Comparison of ENCODE assay signal across 25 cellular contexts in the genomic region with DNA sequence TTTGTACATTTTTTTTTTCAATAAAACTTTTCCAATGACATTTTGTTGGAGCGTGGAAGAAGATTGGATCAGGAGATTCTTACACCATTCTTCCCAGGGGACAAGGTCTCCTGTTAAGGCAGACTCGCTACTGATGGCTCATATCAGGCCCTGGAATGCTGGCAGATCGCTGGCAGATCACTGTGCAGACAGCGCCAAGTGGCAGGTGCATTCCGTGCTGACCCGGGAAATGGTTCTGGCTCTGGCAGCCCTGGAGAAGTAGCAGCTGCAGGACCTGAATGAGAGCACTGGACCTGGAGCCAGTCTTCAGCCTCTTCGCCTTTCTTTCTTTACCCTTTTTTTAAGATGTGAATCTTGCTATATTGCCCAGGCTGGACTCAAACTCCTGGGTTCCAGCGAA. TPM values are rescaled to one million over a fixed set of nuclear protein-coding genes. Genes with fewer than 3 reads are reported as not detected.
DNase-seq lines count a peak whose midpoint lies in the region; ATAC-seq and TF ChIP-seq lines count a peak whose summit lies in the region.
"Had no signal": no experiment of that assay in that cellular context is flagged by ENCODE, and none has a peak within 500 bp of the region (broad histone marks: within the 10 kb centered on the region; RNA-seq: fewer than 3 reads in every experiment).

No MANE protein-coding gene starts in this region.

- ATAC-seq in Right ventricle myocardium superior (ENCODE audit: poor library complexity) = peak; percentile 63
- ATAC-seq in left ventricle myocardium superior = peak; percentile 63
- no peak for ATAC-seq in upper lobe of right lung
- ATAC-seq: A549, K562, left lung had no signal

- H3K27me3 ChIP-seq in adipocyte (replicated peaks; ENCODE audit: control insufficient read depth, insufficient read depth, low read length) (no peaks in the 10 kb centered on the region), upper lobe of right lung (no peaks in the 10 kb centered on the region), testis (no peaks in the 10 kb centered on the region)
- H3K27me3 ChIP-seq: colonic mucosa, left lung had no signal

- TF ChIP-seq CTCF in upper lobe of right lung (IDR thresholded peaks at IDR 0.05) = no peak
- no peak for TF ChIP-seq CTCF in testis (IDR thresholded peaks at IDR 0.05)

- H3K4me3 ChIP-seq in adipocyte (ENCODE audit: low read length) = no peak overlapping the region
- no peak overlapping the region for H3K4me3 ChIP-seq in upper lobe of right lung
- no peak overlapping the region for H3K4me3 ChIP-seq in testis
- H3K4me3 ChIP-seq: A549, colonic mucosa, K562, left lung had no signal

- H3K27ac ChIP-seq in upper lobe of right lung (peak overlapping the region; percentile 17), testis (no peak overlapping the region)
- H3K27ac ChIP-seq: A549, colonic mucosa, epithelial cell of prostate had no signal

- 66 to 69% methylated on average over 8 of the region's 8 CpGs for WGBS in testis, 2 donors

- H3K4me1 ChIP-seq in adipocyte (ENCODE audit: control insufficient read depth, insufficient read depth, low read length) (peaks cover 16% of the 10 kb centered on the region), upper lobe of right lung (peaks cover 28% of the 10 kb centered on the region), testis (peaks cover 9% of the 10 kb centered on the region)

- DNase-seq in Right ventricle myocardium superior = no peak
- DNase-seq in cardiac septum (ENCODE audit: low spot score) = no peak
- no peak for DNase-seq in adipocyte (ENCODE audit: low read depth)
- DNase-seq in left ventricle myocardium superior = peak; percentile 68
- DNase-seq in upper lobe of right lung = no peak
- DNase-seq in CD1c-positive myeloid dendritic cell (ENCODE audit: extremely low spot score) = no peak
- no peak for DNase-seq in testis
- DNase-seq in stimulated activated CD4-positive, alpha-beta T cell treated with anti-CD3 and anti-CD28 coated beads, Interleukin-2, amount 100 ng/mL, for 24 hours = no peak
- DNase-seq: activated CD4-positive, alpha-beta memory T cell treated with anti-CD3 and anti-CD28 coated beads, Interleukin-2, amount 10 ng/mL, durations not matched to agents 7 days and 5 days; activated CD8-positive, alpha-beta memory T cell treated with anti-CD3 and anti-CD28 coated beads, Interleukin-2, amount 50 U/mL, for 4 hours; activated naive CD4-positive, alpha-beta T cell treated with anti-CD3 and anti-CD28 coated beads for 36 hours; amniotic stem cell; CD4-positive, alpha-beta memory T cell; colonic mucosa; DMS 273 treated with DMSO at 0.1 percent for 48 hours; effector CD8-positive, alpha-beta T cell; NCI-H2029; NCI-H524 treated with DMSO at 0.1 percent for 48 hours; NK-92 treated with Interleukin-12 subunit alpha and Interleukin-12 subunit beta, amount 100 ng/mL, for 24 hours; stimulated activated CD4-positive, alpha-beta T cell treated with anti-CD3 and anti-CD28 coated beads, Interleukin-12 subunit alpha, Interleukin-12 subunit beta, amount 100 ng/mL, for 4 hours; stimulated activated CD4-positive, alpha-beta T cell treated with anti-CD3 and anti-CD28 coated beads, Interleukin-4, amount 100 ng/mL, for 1 hour had no signal

- peaks cover 64% of the 10 kb centered on the region for H3K36me3 ChIP-seq in adipocyte (ENCODE audit: control insufficient read depth, insufficient read depth, low read length, severe bottlenecking)
- H3K36me3 ChIP-seq in upper lobe of right lung = peaks cover 59% of the 10 kb centered on the region
- no peaks in the 10 kb centered on the region for H3K36me3 ChIP-seq in testis (ENCODE audit: low read depth, missing control alignments)
- H3K36me3 ChIP-seq: colonic mucosa had no signal

- H3K9me3 ChIP-seq in adipocyte (ENCODE audit: control insufficient read depth, low read length) (no peaks in the 10 kb centered on the region), upper lobe of right lung (no peaks in the 10 kb centered on the region), testis (no peaks in the 10 kb centered on the region)
- H3K9me3 ChIP-seq: A549, colonic mucosa, left lung had no signal

- H3K9ac ChIP-seq in adipocyte (ENCODE audit: low read length) = peak overlapping the region; percentile 16

- intact Hi-C loops in Right ventricle myocardium superior (cut with DNase I) (no loop called here), cardiac septum (cut with DNase I) (no loop called here), left ventricle myocardium superior (cut with micrococcal nuclease) (no loop called here), upper lobe of right lung (cut with DNase I) (no loop called here), testis (cut with DNase I; ENCODE audit: low total_unique reads) (no loop called here)

- TF ChIP-seq POLR2A in testis (IDR thresholded peaks at IDR 0.05) = no peak

RNA-seq across cellular contexts. Expression of a gene that starts 10.7 kb away (rescaled TPM):
- total RNA-seq in Right ventricle myocardium superior (54.0 TPM), cardiac septum (133 TPM), left ventricle myocardium superior (58.5 TPM), upper lobe of right lung (152 TPM), testis (100 to 1,000 TPM; 122 to 178 TPM)
- polyA plus RNA-seq in testis (ENCODE audit: insufficient read depth, low read depth, low replicate concordance) = 92.2 TPM

RNA-seq across cellular contexts. Expression of a gene that starts 47.0 kb away (rescaled TPM):
- 6.5 TPM for total RNA-seq in Right ventricle myocardium superior
- 6.9 TPM for total RNA-seq in cardiac septum
- 8.4 TPM for total RNA-seq in left ventricle myocardium superior
- total RNA-seq in upper lobe of right lung = 19.3 TPM
- total RNA-seq in testis = 10 to 100 TPM; 43.3 to 99.5 TPM
- 65.8 TPM for polyA plus RNA-seq in testis (ENCODE audit: insufficient read depth, low read depth, low replicate concordance)
